In the genomic region with DNA sequence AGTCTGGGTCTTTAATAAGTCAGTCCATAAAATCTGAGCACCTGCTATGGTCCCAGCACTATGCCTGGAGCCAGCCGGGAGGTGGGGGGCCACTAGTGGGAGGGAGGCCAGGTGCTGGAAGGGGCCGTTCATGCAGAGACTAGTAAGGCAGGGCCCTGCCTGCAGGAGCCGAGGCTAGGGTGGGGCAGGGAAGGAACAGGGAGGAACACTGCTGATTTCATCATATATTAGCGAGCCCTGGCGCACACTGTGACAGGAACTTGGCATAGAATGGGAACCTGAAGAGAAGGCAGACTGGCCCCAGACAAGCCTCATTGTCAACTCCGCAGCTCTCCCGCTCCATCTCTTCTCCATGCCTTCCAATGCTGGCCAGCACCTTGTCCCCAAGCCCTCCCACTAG, we compare ENCODE assay signal across 13 cellular contexts. TPM values are rescaled to one million over a fixed set of nuclear protein-coding genes. Genes with fewer than 3 reads are reported as not detected.
DNase-seq lines count a peak whose midpoint lies in the region; TF ChIP-seq lines count a peak whose summit lies in the region.
"Had no signal": no experiment of that assay in that cellular context is flagged by ENCODE, and none has a peak within 500 bp of the region (broad histone marks: within the 10 kb centered on the region; RNA-seq: fewer than 3 reads in every experiment).

No MANE protein-coding gene starts in this region.

- 20 to 48% (median 35%) methylated on average over 7 of the region's 7 CpGs for WGBS in ovary, 3 donors

- DNase-seq in COR-L47 (lab: John Stamatoyannopoulos, UW) = peak; percentile 11
- peak; percentile 57 for DNase-seq in NCI-H446 treated with DMSO at 0.1 percent for 48 hours (lab: John Stamatoyannopoulos, UW)
- DNase-seq in fibroblast of mammary gland (ENCODE audit: low read depth) = peak; percentile 15
- DNase-seq in ovary = peak; percentile 57 to 86 (median 71)
- DNase-seq in COLO829 (ENCODE audit: low spot score) = no peak
- no peak for DNase-seq in OCI-M1 (lab: John Stamatoyannopoulos, UW)
- DNase-seq in effector CD8-positive, alpha-beta T cell (lab: John Stamatoyannopoulos, UW) = no peak
- DNase-seq in activated CD4-positive, alpha-beta T cell treated with anti-CD3 and anti-CD28 coated beads, Interleukin-2, amount 50 U/mL, for 1 hour = no peak
- DNase-seq: activated CD8-positive, alpha-beta memory T cell treated with anti-CD3 and anti-CD28 coated beads, Interleukin-2, amount 50 U/mL, for 48 hours; hippocampal formation; NCI-H1930; stimulated activated CD4-positive, alpha-beta T cell treated with anti-CD3 and anti-CD28 coated beads, Interleukin-12 subunit alpha, Interleukin-12 subunit beta, amount 100 ng/mL, for 4 hours had no signal

- TF ChIP-seq EP300 in ovary (IDR thresholded peaks at IDR 0.05) = no peak

- H3K9me3 ChIP-seq in ovary = no peaks in the 10 kb centered on the region

- TF ChIP-seq POLR2A in ovary (IDR thresholded peaks at IDR 0.05) = no peak

- H3K4me3 ChIP-seq in fibroblast of mammary gland (ENCODE audit: control insufficient read depth, low read depth, low read length) = no peak overlapping the region
- H3K4me3 ChIP-seq in ovary = no peak overlapping the region

- H3K27me3 ChIP-seq in ovary = no peaks in the 10 kb centered on the region

- H3K27ac ChIP-seq in ovary = peak overlapping the region in 1 of 2 donors; percentile 20

- peaks cover 17% of the 10 kb centered on the region for H3K4me1 ChIP-seq in ovary (ENCODE audit: insufficient read depth)

- no peak for TF ChIP-seq CTCF in fibroblast of mammary gland (conservative IDR thresholded peaks at IDR 0.05; ENCODE audit: control insufficient read depth, insufficient read depth, low read depth, low read length)
- no peak for TF ChIP-seq CTCF in ovary (IDR thresholded peaks at IDR 0.05)

- H3K36me3 ChIP-seq in ovary = no peaks in the 10 kb centered on the region

- intact Hi-C loops in ovary (cut with DNase I) = no loop called here

RNA-seq across cellular contexts. Expression of gene VSIG10L2, which starts 7.1 kb away (rescaled TPM):
- total RNA-seq in ovary = 1 to 10 TPM in 3 of 7 donors, under 1 TPM in 4; 0.08 to 3.3 (median 0.97) TPM
- under 1 TPM; 0.25 to 0.40 TPM for polyA plus RNA-seq in ovary
- polyA plus RNA-seq: BJ had no signal

RNA-seq across cellular contexts. Expression of gene DDX25, which starts 48.7 kb away (rescaled TPM):
- total RNA-seq in ovary = under 1 TPM in 6 of 7 donors, not detected in 1; 0.23 to 0.92 (median 0.56) TPM
- polyA plus RNA-seq in ovary = under 1 TPM; 0.51 to 0.88 TPM
- polyA plus RNA-seq: BJ had no signal

RNA-seq across cellular contexts. Expression of gene PUS3, which starts 50.0 kb away (rescaled TPM):
- total RNA-seq in ovary = 10 to 100 TPM in 2 of 7 donors, 1 to 10 TPM in 5; 3.8 to 13.1 (median 8.9) TPM
- polyA plus RNA-seq in ovary = 10 to 100 TPM in 1 of 2 donors, 1 to 10 TPM in 1; 6.4 to 16.7 TPM

Comparison
In these comparisons a context has a peak if more than half of its experiments do, and no peak if none do; other contexts are left out.
1. DNase-seq: peak in COR-L47 (single experiment), NCI-H446 treated with DMSO at 0.1 percent for 48 hours (single experiment), fibroblast of mammary gland (single experiment) and ovary (5 of 5); none in COLO829 (single experiment), OCI-M1 (single experiment), effector CD8-positive, alpha-beta T cell (single experiment) and activated CD4-positive, alpha-beta T cell treated with anti-CD3 and anti-CD28 coated beads, Interleukin-2, amount 50 U/mL, for 1 hour (single experiment).